Comparison of ENCODE assay signal across 8 cellular contexts in genomic region chr12:72271741-72272661, GRCh38. TPM values are rescaled to one million over a fixed set of nuclear protein-coding genes. Genes with fewer than 3 reads are reported as not detected.
DNase-seq lines count a peak whose midpoint lies in the region; ATAC-seq, FAIRE-seq and TF ChIP-seq lines count a peak whose summit lies in the region.

A gene with protein sequence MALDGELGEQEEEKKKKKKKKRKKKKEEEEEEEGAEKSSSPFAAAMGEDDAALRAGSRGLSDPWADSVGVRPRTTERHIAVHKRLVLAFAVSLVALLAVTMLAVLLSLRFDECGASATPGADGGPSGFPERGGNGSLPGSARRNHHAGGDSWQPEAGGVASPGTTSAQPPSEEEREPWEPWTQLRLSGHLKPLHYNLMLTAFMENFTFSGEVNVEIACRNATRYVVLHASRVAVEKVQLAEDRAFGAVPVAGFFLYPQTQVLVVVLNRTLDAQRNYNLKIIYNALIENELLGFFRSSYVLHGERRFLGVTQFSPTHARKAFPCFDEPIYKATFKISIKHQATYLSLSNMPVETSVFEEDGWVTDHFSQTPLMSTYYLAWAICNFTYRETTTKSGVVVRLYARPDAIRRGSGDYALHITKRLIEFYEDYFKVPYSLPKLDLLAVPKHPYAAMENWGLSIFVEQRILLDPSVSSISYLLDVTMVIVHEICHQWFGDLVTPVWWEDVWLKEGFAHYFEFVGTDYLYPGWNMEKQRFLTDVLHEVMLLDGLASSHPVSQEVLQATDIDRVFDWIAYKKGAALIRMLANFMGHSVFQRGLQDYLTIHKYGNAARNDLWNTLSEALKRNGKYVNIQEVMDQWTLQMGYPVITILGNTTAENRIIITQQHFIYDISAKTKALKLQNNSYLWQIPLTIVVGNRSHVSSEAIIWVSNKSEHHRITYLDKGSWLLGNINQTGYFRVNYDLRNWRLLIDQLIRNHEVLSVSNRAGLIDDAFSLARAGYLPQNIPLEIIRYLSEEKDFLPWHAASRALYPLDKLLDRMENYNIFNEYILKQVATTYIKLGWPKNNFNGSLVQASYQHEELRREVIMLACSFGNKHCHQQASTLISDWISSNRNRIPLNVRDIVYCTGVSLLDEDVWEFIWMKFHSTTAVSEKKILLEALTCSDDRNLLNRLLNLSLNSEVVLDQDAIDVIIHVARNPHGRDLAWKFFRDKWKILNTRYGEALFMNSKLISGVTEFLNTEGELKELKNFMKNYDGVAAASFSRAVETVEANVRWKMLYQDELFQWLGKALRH (plus strand): TSS chr12:72272370. CDS start chr12:72272644, 274 bp downstream.

- TF ChIP-seq POLR2A in spleen (IDR thresholded peaks at IDR 0.05) = no peak

- FAIRE-seq in kidney (lab: Jason Lieb, UNC) = no peak

- peak within 1 kb of the TSS; percentile 33 for H3K27ac ChIP-seq in caudate nucleus (ENCODE audit: low read depth, low read length)
- peak within 1 kb of the TSS; percentile 91 to 93 for H3K27ac ChIP-seq in kidney (ENCODE audit: low read depth in 2 of 2, low read length in 2 of 2)
- peak within 1 kb of the TSS in 7 of 8 donors; percentile 41 to 72 (median 67) for H3K27ac ChIP-seq in spleen

- H3K4me3 ChIP-seq in kidney (ENCODE audit: low read length in 2 of 2) = peak within 1 kb of the TSS; percentile 81 to 82
- H3K4me3 ChIP-seq in spleen = peak within 1 kb of the TSS; percentile 35 to 71 (median 47)

- WGBS in spleen, 5 donors = 1 to 5% (median 2%) methylated on average over 55 to 81 of the region's 81 CpGs

- peak within 1 kb of the TSS; percentile 31 to 89 for H3K9ac ChIP-seq in kidney (ENCODE audit: low read length in 2 of 2)

- H3K4me1 ChIP-seq in kidney (ENCODE audit: control insufficient read depth in 1 of 2, insufficient read depth in 1 of 2, low read depth in 1 of 2, low read length in 2 of 2) (peaks cover under 1 to 5% of the 10 kb centered on the region in 2 donors), spleen (peaks cover 0 to 40% (median 24%) of the 10 kb centered on the region in 6 donors)

- H3K27me3 ChIP-seq in spleen (replicated peaks in 1 of 7) = peaks cover 0 to 80% (median 37%) of the 10 kb centered on the region in 7 donors

- H3K9me3 ChIP-seq in kidney (ENCODE audit: control insufficient read depth in 1 of 2, low read length in 2 of 2) (no peaks in the 10 kb centered on the region), spleen (no peaks in the 10 kb centered on the region)

- H3K36me3 ChIP-seq in kidney (ENCODE audit: control insufficient read depth in 1 of 2, insufficient read depth in 2 of 2, low read length in 2 of 2) = no peaks in the 10 kb centered on the region
- no peaks in the 10 kb centered on the region for H3K36me3 ChIP-seq in spleen

- no peak for ATAC-seq in GM19397 (IDR thresholded peaks at IDR 0.05; ENCODE audit: unreplicated experiment)

- intact Hi-C loops in kidney (cut with DNase I) = no loop called here
- intact Hi-C loops in spleen (cut with DNase I; ENCODE audit: low total_unique reads) = no loop called here

- TF ChIP-seq CTCF in kidney (IDR thresholded peaks at IDR 0.05; ENCODE audit: borderline replicate concordance, extremely low read depth, insufficient read depth) (no peak), spleen (IDR thresholded peaks at IDR 0.05 in 8 of 11, conservative IDR thresholded peaks at IDR 0.05 in 3 of 11) (no peak)

- DNase-seq in EH (ENCODE audit: low read depth) (peak; percentile 80), NCI-H1105 treated with DMSO at 0.1 percent for 48 hours (lab: John Stamatoyannopoulos, UW) (peak; percentile 50), caudate nucleus (lab: John Stamatoyannopoulos, UW) (peak in 22 of 61 donors; percentile 20 to 63 (median 43)), kidney (peak; percentile 80), spleen (peak; percentile 74), MV-4-11 (lab: John Stamatoyannopoulos, UW) (no peak)
- DNase-seq in effector CD4-positive, alpha-beta T cell = no peak

RNA-seq across cellular contexts. Expression of the gene that starts here (rescaled TPM):
- 18.6 TPM for total RNA-seq in kidney
- polyA plus RNA-seq in kidney (ENCODE audit: insufficient read depth, low read depth, low replicate concordance) = 1.6 TPM
- 10 to 100 TPM in 6 of 7 donors, 1 to 10 TPM in 1; 8.6 to 32.7 (median 24.9) TPM for total RNA-seq in spleen
- polyA plus RNA-seq in spleen = under 1 TPM; 0.26 to 0.43 (median 0.42) TPM

Comparison
In these comparisons a context has a peak if more than half of its experiments do, and no peak if none do; other contexts are left out.
1. DNase-seq: peak in EH (single experiment), NCI-H1105 treated with DMSO at 0.1 percent for 48 hours (single experiment), kidney (single experiment) and spleen (single experiment); none in effector CD4-positive, alpha-beta T cell (single experiment) and MV-4-11 (single experiment).
2. H3K27ac ChIP-seq: peak in every context shown above with its lines; median percentile 92 in kidney; 67 in spleen; 33 in caudate nucleus.